In genomic region chr17:48711128-48711527, GRCh38 we compare ENCODE assay signal across 23 cellular contexts. TPM values are rescaled to one million over a fixed set of nuclear protein-coding genes. Genes with fewer than 3 reads are reported as not detected.
"Had no signal": no experiment of that assay in that cellular context is flagged by ENCODE, and none has a peak within 500 bp of the region (broad histone marks: within the 10 kb centered on the region; RNA-seq: fewer than 3 reads in every experiment).

No MANE protein-coding gene starts in this region.

- H3K27ac Mint-ChIP-seq: dendritic cell treated with granulocyte-macrophage colony-stimulating factor and Interleukin-4, amounts not matched to agents 40 ng/mL and 50 ng/mL, for 4 days; naive thymus-derived CD4-positive, alpha-beta T cell; nephron progenitor cell had no signal

- H3K36me3 Mint-ChIP-seq: naive thymus-derived CD4-positive, alpha-beta T cell had no signal

- DNase-seq: foreskin melanocyte; head of caudate nucleus; hippocampal formation; mammary epithelial cell; naive thymus-derived CD4-positive, alpha-beta T cell; nephron progenitor cell; stimulated activated CD4-positive, alpha-beta T cell treated with anti-CD3 and anti-CD28 coated beads, Interleukin-2, amount 100 ng/mL, for 24 hours; stimulated activated CD4-positive, alpha-beta T cell treated with anti-CD3 and anti-CD28 coated beads, Interleukin-4, amount 100 ng/mL, for 4 hours; stimulated activated naive CD4-positive, alpha-beta T cell; stomach; substantia nigra; transverse colon had no signal

- H3K36me3 ChIP-seq: stomach, thoracic aorta, transverse colon had no signal

- H3K9me3 ChIP-seq: stomach, thoracic aorta, transverse colon had no signal

- H3K27ac ChIP-seq: skin epidermis, stomach, thoracic aorta, transverse colon had no signal

- H3K4me3 Mint-ChIP-seq: dendritic cell treated with granulocyte-macrophage colony-stimulating factor and Interleukin-4, amounts not matched to agents 40 ng/mL and 50 ng/mL, for 4 days; naive thymus-derived CD4-positive, alpha-beta T cell; nephron progenitor cell had no signal

- H3K4me3 ChIP-seq: skin epidermis, stomach, thoracic aorta, transverse colon had no signal

- H3K9me3 Mint-ChIP-seq: dendritic cell treated with granulocyte-macrophage colony-stimulating factor and Interleukin-4, amounts not matched to agents 40 ng/mL and 50 ng/mL, for 4 days; naive thymus-derived CD4-positive, alpha-beta T cell; nephron progenitor cell had no signal

- ATAC-seq: left lobe of liver; naive thymus-derived CD4-positive, alpha-beta T cell; sciatic nerve had no signal

RNA-seq across cellular contexts. Expression of gene PRAC1, which starts 11.2 kb away (rescaled TPM):
- total RNA-seq: left lobe of liver; lower leg skin; mammary epithelial cell; mesenteric fat pad; mononuclear cell; naive thymus-derived CD4-positive, alpha-beta T cell; omental fat pad; pulmonary artery endothelial cell; sciatic nerve; stomach; thoracic aorta; ureter had no signal
- polyA plus RNA-seq: mammary epithelial cell; naive thymus-derived CD4-positive, alpha-beta T cell; stomach had no signal

RNA-seq across cellular contexts. Expression of gene PRAC2, which starts 11.9 kb away (rescaled TPM):
- total RNA-seq: left lobe of liver; lower leg skin; mammary epithelial cell; mesenteric fat pad; mononuclear cell; naive thymus-derived CD4-positive, alpha-beta T cell; omental fat pad; pulmonary artery endothelial cell; sciatic nerve; stomach; thoracic aorta; ureter had no signal
- polyA plus RNA-seq: mammary epithelial cell; naive thymus-derived CD4-positive, alpha-beta T cell; stomach had no signal

RNA-seq across cellular contexts. Expression of gene HOXB13, which starts 17.4 kb away (rescaled TPM):
- total RNA-seq: mammary epithelial cell; mesenteric fat pad; mononuclear cell; naive thymus-derived CD4-positive, alpha-beta T cell; omental fat pad; pulmonary artery endothelial cell; sciatic nerve; thoracic aorta; ureter had no signal
- polyA plus RNA-seq: naive thymus-derived CD4-positive, alpha-beta T cell had no signal
